8 cellular contexts compared by ENCODE assay signal in the genomic region with DNA sequence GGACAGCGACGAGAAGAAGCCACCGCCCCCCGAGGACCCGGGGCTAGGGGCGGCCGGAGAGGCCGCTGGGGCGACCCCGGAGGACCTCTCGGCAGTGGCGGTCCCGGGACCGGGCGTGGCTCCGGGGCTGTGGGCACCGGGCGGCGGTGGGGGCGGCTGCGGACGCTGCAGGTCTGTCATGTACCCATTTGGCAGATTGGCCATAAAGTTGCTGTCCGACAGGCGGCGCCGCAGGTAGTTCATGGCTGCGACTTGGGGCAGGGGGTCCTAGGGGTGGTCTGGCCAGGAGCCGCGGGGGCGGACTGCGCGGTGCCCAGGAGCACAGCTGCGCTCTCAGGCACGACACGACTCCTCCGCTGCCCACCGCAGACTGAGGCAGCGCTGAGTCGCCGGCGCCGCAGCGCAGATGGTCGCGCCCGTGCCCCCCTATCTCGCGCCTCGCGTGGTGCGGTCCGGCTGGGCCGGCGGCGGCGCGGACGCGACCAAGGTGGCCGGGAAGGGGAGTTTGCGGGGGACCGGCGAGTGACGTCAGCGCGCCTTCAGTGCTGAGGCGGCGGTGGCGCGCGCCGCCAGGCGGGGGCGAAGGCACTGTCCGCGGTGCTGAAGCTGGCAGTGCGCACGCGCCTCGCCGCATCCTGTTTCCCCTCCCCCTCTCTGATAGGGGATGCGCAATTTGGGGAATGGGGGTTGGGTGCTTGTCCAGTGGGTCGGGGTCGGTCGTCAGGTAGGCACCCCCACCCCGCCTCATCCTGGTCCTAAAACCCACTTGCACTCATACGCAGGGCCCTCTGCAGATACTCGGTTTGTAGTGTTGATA. TPM values are rescaled to one million over a fixed set of nuclear protein-coding genes. Genes with fewer than 3 reads are reported as not detected.
DNase-seq lines count a peak whose midpoint lies in the region; ATAC-seq and TF ChIP-seq lines count a peak whose summit lies in the region.

SYN1 (minus strand) TSS at position 372 of the 817 bp plus-strand sequence; CDS start at position 243, 129 bp downstream.

- no peak for TF ChIP-seq POLR2A in gastroesophageal sphincter (IDR thresholded peaks at IDR 0.05)

- H3K4me2 ChIP-seq in BLaER1 treated with 17β-estradiol and CSF1 and Interleukin-3, amounts not matched to agents 10 nM and 100 nM, result peak within 1 kb of the TSS; percentile 27 to 76 (median 51); a peak in 18 of 22 replicates

- peak within 1 kb of the TSS in 2 of 10 experiments; percentile 11 to 14; a peak in 2 of 20 replicates for H3K4me3 ChIP-seq in BLaER1 treated with 17β-estradiol and CSF1 and Interleukin-3, amounts not matched to agents 10 nM and 100 nM
- H3K4me3 ChIP-seq in LNCaP clone FGC (ENCODE audit: low read depth, low read length) (peak within 1 kb of the TSS; percentile 31), gastroesophageal sphincter (peak within 1 kb of the TSS in 1 of 2 donors; percentile 39)

- DNase-seq in LNCaP clone FGC (ENCODE audit: low read depth), result no peak
- peak; percentile 82 for DNase-seq in SK-N-DZ (ENCODE audit: low spot score)
- peak; percentile 80 for DNase-seq in activated naive CD4-positive, alpha-beta T cell treated with Interleukin-2 at 50 U/mL for 16 hours
- no peak for DNase-seq in omental fat pad (ENCODE audit: low spot score)
- DNase-seq in superior temporal gyrus (ENCODE audit: extremely low spot score), result peak; percentile 64

- no peak within 1 kb of the TSS for H3K9ac ChIP-seq in BLaER1 treated with 17β-estradiol and CSF1 and Interleukin-3, amounts not matched to agents 10 nM and 100 nM

- H3K36me3 ChIP-seq in BLaER1 treated with 17β-estradiol and CSF1 and Interleukin-3, amounts not matched to agents 10 nM and 100 nM, result no peaks in the 10 kb centered on the region
- H3K36me3 ChIP-seq in gastroesophageal sphincter, result no peaks in the 10 kb centered on the region

- H3K27me3 ChIP-seq in BLaER1 treated with 17β-estradiol and CSF1 and Interleukin-3, amounts not matched to agents 10 nM and 100 nM, result peaks cover 0 to 64% (median 48%) of the 10 kb centered on the region in 11 experiments; a peak in 17 of 22 replicates
- peaks cover 13% of the 10 kb centered on the region for H3K27me3 ChIP-seq in gastroesophageal sphincter

- no CpG with 5 or more reads among the region's 88 CpGs for WGBS in gastroesophageal sphincter (ENCODE audit: low coverage in 1 of 2), 2 donors

- peak; percentile 62 for ATAC-seq in GM19468 (IDR thresholded peaks at IDR 0.05; ENCODE audit: extremely low read depth, unreplicated experiment)
- ATAC-seq in gastroesophageal sphincter, result peak; percentile 85
- ATAC-seq in omental fat pad (ENCODE audit: low FRiP score), result peak; percentile 81

- H3K4me1 ChIP-seq in BLaER1 treated with 17β-estradiol and CSF1 and Interleukin-3, amounts not matched to agents 10 nM and 100 nM, result peaks cover 0 to 17% (median 7%) of the 10 kb centered on the region in 10 experiments; a peak in 10 of 20 replicates
- H3K4me1 ChIP-seq in gastroesophageal sphincter, result peaks cover 0 to 18% (median 0%) of the 10 kb centered on the region in 3 donors

- no peak within 1 kb of the TSS for H3K27ac ChIP-seq in BLaER1 treated with 17β-estradiol and CSF1 and Interleukin-3, amounts not matched to agents 10 nM and 100 nM
- no peak within 1 kb of the TSS for H3K27ac ChIP-seq in gastroesophageal sphincter

- peaks cover 0 to 8% (median 0%) of the 10 kb centered on the region in 11 experiments; a peak in 5 of 22 replicates for H4K20me1 ChIP-seq in BLaER1 treated with 17β-estradiol and CSF1 and Interleukin-3, amounts not matched to agents 10 nM and 100 nM

- no peak for TF ChIP-seq EP300 in gastroesophageal sphincter (IDR thresholded peaks at IDR 0.05)

- TF ChIP-seq CTCF in LNCaP clone FGC (IDR thresholded peaks at IDR 0.05; ENCODE audit: control insufficient read depth, extremely low read depth, insufficient read depth), result peak; percentile 19; the same call in 1 of the 2 replicates
- peak in 2 of 4 experiments; percentile 36 to 55 for TF ChIP-seq CTCF in gastroesophageal sphincter (IDR thresholded peaks at IDR 0.05)
- TF ChIP-seq CTCF in omental fat pad (IDR thresholded peaks at IDR 0.05), result no peak

- peaks cover 0 to 10% (median 0%) of the 10 kb centered on the region in 11 experiments; a peak in 6 of 22 replicates for H3K9me3 ChIP-seq in BLaER1 treated with 17β-estradiol and CSF1 and Interleukin-3, amounts not matched to agents 10 nM and 100 nM (replicated peaks in 1 of 11)
- H3K9me3 ChIP-seq in gastroesophageal sphincter, result no peaks in the 10 kb centered on the region

RNA-seq across cellular contexts. Expression of gene SYN1, which starts in this region (rescaled TPM):
- 2.5 and 3.8 TPM in 2 replicates for polyA plus RNA-seq in SK-N-DZ (2014; cell fraction: cytosol; rRNA removed)
- 2.0 and 4.9 TPM in 2 replicates for polyA plus RNA-seq in SK-N-DZ (2014; cell fraction: nucleus; rRNA removed)
- under 1 TPM in 2 of 4 donors, not detected in 2; 0.27 TPM for total RNA-seq in gastroesophageal sphincter
- total RNA-seq in omental fat pad, result 1 to 10 TPM in 3 of 4 donors, not detected in 1; 1.0 to 3.1 (median 1.3) TPM

Comparison
In these comparisons a context has a peak if more than half of its experiments do, and no peak if none do; other contexts are left out.
1. Peak in ATAC-seq in gastroesophageal sphincter; RNA of the gene not detected or under 1 TPM.
2. DNase-seq: peak in SK-N-DZ (single experiment), activated naive CD4-positive, alpha-beta T cell treated with Interleukin-2 at 50 U/mL for 16 hours (single experiment) and superior temporal gyrus (single experiment); none in LNCaP clone FGC (single experiment) and omental fat pad (single experiment).
3. Peak in every context shown above with its lines, with median percentiles within 50 percentile points of each other: ATAC-seq.